ENCODE assay signal across 14 cellular contexts in the genomic region with DNA sequence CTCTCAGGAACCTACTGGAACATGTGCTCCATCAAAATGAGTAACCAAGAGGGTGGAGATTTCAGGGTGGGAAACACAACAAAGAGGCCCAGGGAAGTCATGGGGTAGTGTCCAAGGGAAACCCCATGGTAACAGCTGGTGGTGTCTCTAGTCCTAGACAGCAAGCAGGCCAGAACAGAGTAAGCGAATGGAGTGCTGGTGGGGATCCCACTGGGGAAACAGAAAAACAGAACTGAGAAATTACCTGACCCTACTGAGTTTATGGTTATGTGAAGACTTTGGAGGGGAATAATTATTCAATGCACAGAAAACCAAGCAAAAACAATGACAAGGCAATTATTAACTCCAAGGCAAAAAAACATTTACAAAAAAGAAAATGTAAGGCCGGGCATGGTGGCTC. TPM values are rescaled to one million over a fixed set of nuclear protein-coding genes. Genes with fewer than 3 reads are reported as not detected.
DNase-seq lines count a peak whose midpoint lies in the region; ATAC-seq and TF ChIP-seq lines count a peak whose summit lies in the region.
"Had no signal": no experiment of that assay in that cellular context is flagged by ENCODE, and none has a peak within 500 bp of the region (broad histone marks: within the 10 kb centered on the region; RNA-seq: fewer than 3 reads in every experiment).

No MANE protein-coding gene starts in this region.

- intact Hi-C loops in activated CD4-positive, alpha-beta T cell treated with anti-CD3 and anti-CD28 coated beads, Interleukin-2, amount 10 ng/mL, durations not matched to agents 24 days and 14 days (cut with micrococcal nuclease) = no loop called here
- intact Hi-C loops in dorsolateral prefrontal cortex (cut with DNase I) = loop anchor here in 1 of 2 donors (10.0 kb wide), 1 partner anchor 172 kb away; a partner anchor contains a TSS

- H3K27me3 Mint-ChIP-seq in activated CD4-positive, alpha-beta T cell treated with anti-CD3 and anti-CD28 coated beads, Interleukin-2, amount 10 ng/mL, durations not matched to agents 24 days and 14 days = no peaks in the 10 kb centered on the region

- no peak for TF ChIP-seq CTCF in dorsolateral prefrontal cortex (IDR thresholded peaks at IDR 0.05 in 54 of 56, conservative IDR thresholded peaks at IDR 0.05 in 2 of 56; ENCODE audit: low read depth in 1 of 56, partially characterized antibody in 56 of 56)

- H3K27ac ChIP-seq in dorsolateral prefrontal cortex = peak overlapping the region in 4 of 59 donors; percentile 16 to 52 (median 20)
- H3K27ac ChIP-seq: testis had no signal

- ATAC-seq in HG02588 (IDR thresholded peaks at IDR 0.05; ENCODE audit: unreplicated experiment) (peak; percentile 89), HG03565 (IDR thresholded peaks at IDR 0.05; ENCODE audit: unreplicated experiment) (peak; percentile 70)
- ATAC-seq in stimulated activated effector memory CD8-positive, alpha-beta T cell treated with anti-CD3 and anti-CD28 coated beads, Interleukin-12 subunit alpha, Interleukin-12 subunit beta, amount 100 ng/mL, for 72 hours = no peak
- ATAC-seq: HCT116 had no signal

- H3K4me1 Mint-ChIP-seq in activated CD4-positive, alpha-beta T cell treated with anti-CD3 and anti-CD28 coated beads, Interleukin-2, amount 10 ng/mL, durations not matched to agents 24 days and 14 days = peaks cover 19% of the 10 kb centered on the region
- H3K4me1 Mint-ChIP-seq in stimulated activated effector memory CD8-positive, alpha-beta T cell treated with anti-CD3 and anti-CD28 coated beads, Interleukin-12 subunit alpha, Interleukin-12 subunit beta, amount 100 ng/mL, for 72 hours = peaks cover 21% of the 10 kb centered on the region

- H3K27me3 ChIP-seq in dorsolateral prefrontal cortex = no peaks in the 10 kb centered on the region
- H3K27me3 ChIP-seq: testis had no signal

- no peak overlapping the region for H3K4me3 Mint-ChIP-seq in activated CD4-positive, alpha-beta T cell treated with anti-CD3 and anti-CD28 coated beads, Interleukin-2, amount 10 ng/mL, durations not matched to agents 24 days and 14 days
- H3K4me3 Mint-ChIP-seq in stimulated activated effector memory CD8-positive, alpha-beta T cell treated with anti-CD3 and anti-CD28 coated beads, Interleukin-12 subunit alpha, Interleukin-12 subunit beta, amount 100 ng/mL, for 72 hours = no peak overlapping the region

- peaks cover 68% of the 10 kb centered on the region for H3K36me3 Mint-ChIP-seq in activated CD4-positive, alpha-beta T cell treated with anti-CD3 and anti-CD28 coated beads, Interleukin-2, amount 10 ng/mL, durations not matched to agents 24 days and 14 days (ENCODE audit: low read depth)
- H3K36me3 Mint-ChIP-seq in stimulated activated effector memory CD8-positive, alpha-beta T cell treated with anti-CD3 and anti-CD28 coated beads, Interleukin-12 subunit alpha, Interleukin-12 subunit beta, amount 100 ng/mL, for 72 hours = peaks cover 100% of the 10 kb centered on the region

- H3K27ac Mint-ChIP-seq in activated CD4-positive, alpha-beta T cell treated with anti-CD3 and anti-CD28 coated beads, Interleukin-2, amount 10 ng/mL, durations not matched to agents 24 days and 14 days = peak overlapping the region; percentile 63
- peak overlapping the region; percentile 49 for H3K27ac Mint-ChIP-seq in stimulated activated effector memory CD8-positive, alpha-beta T cell treated with anti-CD3 and anti-CD28 coated beads, Interleukin-12 subunit alpha, Interleukin-12 subunit beta, amount 100 ng/mL, for 72 hours

- H3K4me3 ChIP-seq in dorsolateral prefrontal cortex = no peak overlapping the region
- H3K4me3 ChIP-seq: testis had no signal

- no peaks in the 10 kb centered on the region for H3K9me3 Mint-ChIP-seq in activated CD4-positive, alpha-beta T cell treated with anti-CD3 and anti-CD28 coated beads, Interleukin-2, amount 10 ng/mL, durations not matched to agents 24 days and 14 days
- H3K9me3 Mint-ChIP-seq in stimulated activated effector memory CD8-positive, alpha-beta T cell treated with anti-CD3 and anti-CD28 coated beads, Interleukin-12 subunit alpha, Interleukin-12 subunit beta, amount 100 ng/mL, for 72 hours = no peaks in the 10 kb centered on the region

- DNase-seq in activated CD4-positive, alpha-beta T cell treated with anti-CD3 and anti-CD28 coated beads, Interleukin-2, amount 10 ng/mL, durations not matched to agents 24 days and 14 days = no peak
- DNase-seq in activated CD4-positive, alpha-beta T cell treated with anti-CD3 and anti-CD28 coated beads, Interleukin-2, amount 50 U/mL, for 1 hour = no peak
- DNase-seq in stimulated activated effector memory CD8-positive, alpha-beta T cell treated with anti-CD3 and anti-CD28 coated beads, Interleukin-12 subunit alpha, Interleukin-12 subunit beta, amount 100 ng/mL, for 72 hours (ENCODE audit: low spot score in 2 of 2) = no peak
- DNase-seq in dorsolateral prefrontal cortex (no peak), HuH-7.5 (ENCODE audit: low spot score) (no peak)
- no peak for DNase-seq in NK-92 treated with Interleukin-12 subunit alpha and Interleukin-12 subunit beta, amount 100 ng/mL, for 24 hours (lab: John Stamatoyannopoulos, UW)
- DNase-seq: activated T-cell treated with anti-CD3 and anti-CD28 coated beads for 4 hours; stimulated activated CD4-positive, alpha-beta T cell treated with anti-CD3 and anti-CD28 coated beads, Interleukin-1b, Interleukin-23, amount 100 ng/mL, for 48 hours; T-helper 2 cell; testis had no signal

RNA-seq across cellular contexts. Expression of a gene that starts 16.9 kb away (rescaled TPM):
- 58.1 and 60.2 TPM in 2 replicates for total RNA-seq in activated CD4-positive, alpha-beta T cell treated with anti-CD3 and anti-CD28 coated beads, Interleukin-2, amount 10 ng/mL, durations not matched to agents 24 days and 14 days
- total RNA-seq in dorsolateral prefrontal cortex = 10 to 100 TPM; 44.4 to 79.5 (median 59.7) TPM

RNA-seq across cellular contexts. Expression of a gene that starts 56.9 kb away (rescaled TPM):
- total RNA-seq in activated CD4-positive, alpha-beta T cell treated with anti-CD3 and anti-CD28 coated beads, Interleukin-2, amount 10 ng/mL, durations not matched to agents 24 days and 14 days = not detected in 2 replicates
- total RNA-seq in dorsolateral prefrontal cortex = under 1 TPM in 114 of 120 experiments, not detected in 6; 0.10 to 0.89 (median 0.33) TPM
- total RNA-seq: cardiac septum had no signal
